Comparison of ENCODE assay signal across 1 cellular context in the genomic region with DNA sequence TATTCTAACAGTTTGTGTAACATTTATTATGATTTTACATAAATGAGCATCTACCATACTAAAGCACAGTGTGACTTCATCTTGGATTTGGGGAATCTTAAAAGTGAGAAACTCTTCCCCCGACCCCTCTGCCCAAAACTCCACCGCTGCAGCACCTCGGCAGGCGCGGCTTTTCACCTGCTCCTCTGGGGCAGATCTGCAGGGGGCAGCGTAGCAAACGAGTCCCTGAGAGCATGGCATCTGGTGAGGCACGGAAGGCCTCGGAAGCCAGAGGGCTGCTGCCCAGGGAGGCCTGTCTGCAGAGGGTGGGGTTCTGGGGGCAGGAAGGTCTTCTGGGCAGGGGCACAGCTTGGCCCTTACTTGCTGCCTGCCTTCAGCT. TPM values are rescaled to one million over a fixed set of nuclear protein-coding genes. Genes with fewer than 3 reads are reported as not detected.
"Had no signal": no experiment of that assay in that cellular context is flagged by ENCODE, and none has a peak within 500 bp of the region (broad histone marks: within the 10 kb centered on the region; RNA-seq: fewer than 3 reads in every experiment).

No MANE protein-coding gene starts in this region.

RNA-seq across cellular contexts. Expression of gene GOLGA6L10, which starts 14.7 kb away (rescaled TPM):
- total RNA-seq: HT-29 had no signal
